In genomic region chr15:101652098-101652782, GRCh38 we compare ENCODE assay signal across 1 cellular context.
TF ChIP-seq lines count a peak whose summit lies in the region.

TSS of gene TM2D3 (minus strand) at chr15:101652381. CDS start at chr15:101652361, 20 bp downstream.

TF ChIP-seq in A549, 52 proteins besides CTCF, POLR2A, EP300 and RAD21 (continued from another document):
- TF ChIP-seq ELK1 (IDR thresholded peaks at IDR 0.05; ENCODE audit: low read depth, low read length) (no peak), SMC3 (IDR thresholded peaks at IDR 0.05) (peak; percentile 58; the same call in 2 of the 3 replicates), GATA3 (IDR thresholded peaks at IDR 0.05; ENCODE audit: borderline replicate concordance) (peak; percentile 3; the same call in 1 of the 2 replicates), HES2 (IDR thresholded peaks at IDR 0.05) (no peak), RFX5 (IDR thresholded peaks at IDR 0.05) (no peak), KDM5A (IDR thresholded peaks at IDR 0.05) (peak; percentile 79), E2F6 (IDR thresholded peaks at IDR 0.05; ENCODE audit: borderline replicate concordance, low read depth) (peak; percentile 94), FOSL2 (IDR thresholded peaks at IDR 0.05) (no peak), FOSL2 (CRISPR knock-in tag; IDR thresholded peaks at IDR 0.05) (peak; percentile 71), EHF (CRISPR knock-in tag; IDR thresholded peaks at IDR 0.05) (no peak), USF2 (IDR thresholded peaks at IDR 0.05) (no peak), CBX8 (IDR thresholded peaks at IDR 0.05) (no peak), POLR2AphosphoS2 (conservative IDR thresholded peaks at IDR 0.05; ENCODE audit: low read length) (no peak), CHD2 (IDR thresholded peaks at IDR 0.05; ENCODE audit: low read length, partially characterized antibody) (peak; percentile 65), ZSCAN20 (CRISPR knock-in tag; IDR thresholded peaks at IDR 0.05) (no peak), ZNF302 (CRISPR knock-in tag; IDR thresholded peaks at IDR 0.05) (no peak), ZC3H11A (IDR thresholded peaks at IDR 0.05) (no peak), NR3C1 (IDR thresholded peaks at IDR 0.05) (no peak), ATOH8 (CRISPR knock-in tag; IDR thresholded peaks at IDR 0.05; ENCODE audit: low read depth) (no peak), TP53 (CRISPR knock-in tag; IDR thresholded peaks at IDR 0.05) (no peak), JUNB (IDR thresholded peaks at IDR 0.05) (no peak), TFCP2L1 (CRISPR knock-in tag; IDR thresholded peaks at IDR 0.05) (no peak), RNF2 (IDR thresholded peaks at IDR 0.05; ENCODE audit: borderline replicate concordance, low read depth) (no peak), EHMT2 (IDR thresholded peaks at IDR 0.05; ENCODE audit: low read depth) (no peak), CHD4 (IDR thresholded peaks at IDR 0.05; ENCODE audit: borderline replicate concordance) (no peak), MYC (IDR thresholded peaks at IDR 0.05; ENCODE audit: borderline replicate concordance, low read length) (peak; percentile 94)
